20 cellular contexts compared by ENCODE assay signal in the genomic region with DNA sequence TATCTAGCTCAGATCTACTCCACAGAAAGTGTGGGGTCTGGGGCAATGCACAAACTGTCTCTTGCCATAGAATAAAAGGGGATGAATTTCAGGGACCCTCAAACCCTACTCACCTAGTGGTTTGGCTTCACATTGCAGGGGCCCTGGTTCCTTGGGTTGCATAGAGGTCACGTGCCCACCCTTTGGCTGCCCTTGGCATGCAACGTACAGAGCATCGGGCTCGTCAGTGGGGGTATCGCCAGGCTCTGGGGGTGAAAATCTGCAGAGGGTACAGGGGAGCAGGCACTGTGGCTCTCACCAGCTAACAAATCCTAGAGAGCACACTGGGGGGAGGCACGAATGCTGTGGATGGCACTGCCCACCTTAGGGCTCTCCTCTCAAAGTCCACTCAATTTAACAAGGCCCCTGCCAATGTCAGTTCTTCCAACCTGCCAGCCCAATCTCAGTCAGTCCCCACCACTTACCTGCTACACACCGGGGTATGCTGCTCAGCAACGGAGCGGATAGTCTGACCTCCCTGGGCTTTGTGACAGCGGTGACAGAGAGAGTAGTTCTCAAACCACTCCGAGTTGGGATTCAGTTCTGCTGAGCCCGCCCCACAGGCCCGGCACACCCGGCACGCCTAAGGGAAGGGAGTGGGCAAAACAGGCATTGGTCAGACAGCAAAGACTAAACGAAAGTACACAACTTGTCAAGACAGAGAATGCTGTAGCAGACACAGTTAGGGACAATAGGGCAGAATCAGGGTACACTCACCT. TPM values are rescaled to one million over a fixed set of nuclear protein-coding genes. Genes with fewer than 3 reads are reported as not detected.
DNase-seq lines count a peak whose midpoint lies in the region; ATAC-seq and TF ChIP-seq lines count a peak whose summit lies in the region.
"Had no signal": no experiment of that assay in that cellular context is flagged by ENCODE, and none has a peak within 500 bp of the region (broad histone marks: within the 10 kb centered on the region; RNA-seq: fewer than 3 reads in every experiment).

No MANE protein-coding gene starts in this region.

- POLR2A ChIA-PET in PC-3 (lab: Charles Lee; ENCODE audit: unreplicated experiment): no interaction called here

- no peak overlapping the region for H2AFZ ChIP-seq in PC-3 (ENCODE audit: low read length)

- H3F3A ChIP-seq in PC-3 (ENCODE audit: low read length, unreplicated experiment): no peaks in the 10 kb centered on the region

- H3K9ac ChIP-seq in PC-3 (ENCODE audit: low read length): no peak overlapping the region
- H3K9ac ChIP-seq: BLaER1 had no signal

- no peak overlapping the region for H3K4me2 ChIP-seq in PC-3 (ENCODE audit: low read length)
- H3K4me2 ChIP-seq: BLaER1 had no signal

- DNase-seq in PC-3: no peak
- peak; percentile 46 for DNase-seq in posterior vena cava (ENCODE audit: low spot score)
- no peak for DNase-seq in medulla oblongata (ENCODE audit: extremely low spot score)
- DNase-seq in BE2C: no peak
- DNase-seq: GDM1, HCEC 1CT, KBM-7, NCI-H1436, NCI-H2029, NCI-H2171 treated with DMSO at 0.1 percent for 48 hours, NCI-H446 treated with DMSO at 0.1 percent for 48 hours, NCI-H82, T-cell had no signal

- CTCF ChIA-PET in PC-3 (lab: Charles Lee): no interaction called here

- H3K27me3 ChIP-seq in PC-3 (ENCODE audit: low read length) (no peaks in the 10 kb centered on the region), BE2C (no peaks in the 10 kb centered on the region)
- H3K27me3 ChIP-seq: BLaER1 had no signal

- no peak for ATAC-seq in PC-3
- ATAC-seq in esophagus mucosa: peak; percentile 55
- ATAC-seq in GM21360 (IDR thresholded peaks at IDR 0.05; ENCODE audit: unreplicated experiment): no peak
- ATAC-seq in GM21723 (IDR thresholded peaks at IDR 0.05; ENCODE audit: unreplicated experiment): no peak
- ATAC-seq: T-cell had no signal

- H3K79me2 ChIP-seq in PC-3 (ENCODE audit: low read length): peaks cover 46% of the 10 kb centered on the region

- BruUV-seq in PC-3 (replicated peaks; lab: Mats Ljungman, UMichigan): TSS peak; percentile 7

- H3K9me2 ChIP-seq in PC-3 (replicated peaks; ENCODE audit: low read length): no peaks in the 10 kb centered on the region

- H3K4me1 ChIP-seq in PC-3 (ENCODE audit: insufficient read depth, low read length) (peaks cover 26% of the 10 kb centered on the region), BE2C (no peaks in the 10 kb centered on the region)

- H3K36me3 ChIP-seq in PC-3 (ENCODE audit: low read depth, low read length): peaks cover 72% of the 10 kb centered on the region
- peaks cover 82% of the 10 kb centered on the region for H3K36me3 ChIP-seq in BE2C

- H3K4me3 ChIP-seq in PC-3 (ENCODE audit: low read length): no peak overlapping the region
- no peak overlapping the region for H3K4me3 ChIP-seq in BE2C (ENCODE audit: low read depth, low read length)
- H3K4me3 ChIP-seq: BLaER1, SK-N-MC had no signal

- H3K27ac ChIP-seq in PC-3 (ENCODE audit: low read length): no peak overlapping the region
- H3K27ac ChIP-seq: BLaER1, SK-N-MC had no signal

- H3K9me3 ChIP-seq in PC-3 (ENCODE audit: low read length) (no peaks in the 10 kb centered on the region), BE2C (no peaks in the 10 kb centered on the region)
- H3K9me3 ChIP-seq: BLaER1 had no signal

- TF ChIP-seq CTCF in GM12872 (IDR thresholded peaks at IDR 0.05; ENCODE audit: insufficient read depth, low read depth, low read length) (peak; percentile 20; the same call in 1 of the 3 replicates), PC-3 (conservative IDR thresholded peaks at IDR 0.05; ENCODE audit: low read depth, low read length) (no peak), BE2C (IDR thresholded peaks at IDR 0.05; ENCODE audit: low read depth, low read length) (no peak)

- H4K20me1 ChIP-seq in PC-3 (ENCODE audit: low read length): peaks cover 50% of the 10 kb centered on the region

- intact Hi-C loops in PC-3 (cut with micrococcal nuclease) (no loop called here), posterior vena cava (cut with DNase I) (no loop called here)

RNA-seq across cellular contexts. Expression of a gene that starts 8.0 kb away (rescaled TPM):
- total RNA-seq in PC-3 (2014; rRNA removed) (41.9 and 51.7 TPM in 2 replicates), esophagus mucosa (48.2 TPM), posterior vena cava (10 to 100 TPM; 59.5 to 63.3 TPM)
- polyA plus RNA-seq in BE2C (2012; ENCODE audit: insufficient read depth, insufficient read length, low read depth): 108 TPM

RNA-seq across cellular contexts. Expression of a gene that starts 17.1 kb away (rescaled TPM):
- 4.2 and 5.0 TPM in 2 replicates for total RNA-seq in PC-3 (2014; rRNA removed)
- total RNA-seq in esophagus mucosa: 0.44 TPM
- under 1 TPM in 1 of 2 donors, not detected in 1; 0.38 TPM for total RNA-seq in posterior vena cava
- 3.7 TPM for polyA plus RNA-seq in BE2C (2012; ENCODE audit: insufficient read depth, insufficient read length, low read depth)

RNA-seq across cellular contexts. Expression of a gene that starts 34.1 kb away (rescaled TPM):
- total RNA-seq in PC-3 (2014; rRNA removed) (62.1 and 66.5 TPM in 2 replicates), esophagus mucosa (52.8 TPM), posterior vena cava (10 to 100 TPM; 52.2 to 57.3 TPM)
- polyA plus RNA-seq in BE2C (2012; ENCODE audit: insufficient read depth, insufficient read length, low read depth): 83.7 TPM

RNA-seq across cellular contexts. Expression of a gene that starts 42.0 kb away (rescaled TPM):
- 0.04 and 0.23 TPM in 2 replicates for total RNA-seq in PC-3 (2014; rRNA removed)
- 0.12 TPM for total RNA-seq in esophagus mucosa
- 1 to 10 TPM in 1 of 2 donors, under 1 TPM in 1; 0.93 to 2.7 TPM for total RNA-seq in posterior vena cava
- polyA plus RNA-seq in BE2C (2012; ENCODE audit: insufficient read depth, insufficient read length, low read depth): 0.23 TPM
- polyA plus RNA-seq: CD8-positive, alpha-beta memory T cell had no signal

RNA-seq across cellular contexts. Expression of a gene that starts 53.5 kb away (rescaled TPM):
- total RNA-seq in PC-3 (2014; rRNA removed) (3.5 and 5.6 TPM in 2 replicates), esophagus mucosa (0.28 TPM), posterior vena cava (not detected)
- polyA plus RNA-seq in BE2C (2012; ENCODE audit: insufficient read depth, insufficient read length, low read depth): 10.4 TPM
- polyA plus RNA-seq: CD8-positive, alpha-beta memory T cell had no signal
